In genomic region chr3:43857361-43858051, GRCh38 we compare ENCODE assay signal across 18 cellular contexts.
"Had no signal": no experiment of that assay in that cellular context is flagged by ENCODE, and none has a peak within 500 bp of the region (broad histone marks: within the 10 kb centered on the region; RNA-seq: fewer than 3 reads in every experiment).

No MANE protein-coding gene starts in this region.

- H3K4me1 ChIP-seq: left lung, right atrium auricular region, vagina had no signal

- H3K36me3 ChIP-seq: ascending aorta, left lung, right atrium auricular region, tibial nerve, vagina had no signal

- H3K4me3 ChIP-seq: ascending aorta, left lung, mucosa of descending colon, right atrium auricular region, tibial nerve, vagina had no signal

- H3K4me3 Mint-ChIP-seq: naive thymus-derived CD4-positive, alpha-beta T cell had no signal

- ATAC-seq: left lung; mucosa of descending colon; naive thymus-derived CD4-positive, alpha-beta T cell had no signal

- H3K27ac Mint-ChIP-seq: naive thymus-derived CD4-positive, alpha-beta T cell; progenitor cell of endocrine pancreas had no signal

- H3K27ac ChIP-seq: ascending aorta, left lung, right atrium auricular region, tibial nerve, vagina had no signal

- DNase-seq: activated CD4-positive, CD25-positive, alpha-beta regulatory T cell treated with anti-CD3 and anti-CD28 coated beads, Interleukin-2, amount 50 U/mL, for 72 hours; activated naive CD4-positive, alpha-beta T cell; activated T-cell treated with anti-CD3 and anti-CD28 coated beads for 4 hours; central memory CD4-positive, alpha-beta T cell; cortex of kidney; effector CD8-positive, alpha-beta T cell; left lung; mucosa of descending colon; naive thymus-derived CD4-positive, alpha-beta T cell; small intestine; stimulated activated CD4-positive, alpha-beta T cell treated with anti-CD3 and anti-CD28 coated beads, Interleukin-4, amount 100 ng/mL, for 24 hours; stimulated activated naive CD4-positive, alpha-beta T cell treated with Interleukin-2 at 50 U/mL for 16 hours; substantia nigra had no signal

- H3K36me3 Mint-ChIP-seq: naive thymus-derived CD4-positive, alpha-beta T cell had no signal

- H3K27me3 ChIP-seq: ascending aorta, vagina had no signal

- H3K9me3 ChIP-seq: ascending aorta, left lung, mucosa of descending colon, right atrium auricular region, tibial nerve, vagina had no signal
